9 cellular contexts compared by ENCODE assay signal in the genomic region with DNA sequence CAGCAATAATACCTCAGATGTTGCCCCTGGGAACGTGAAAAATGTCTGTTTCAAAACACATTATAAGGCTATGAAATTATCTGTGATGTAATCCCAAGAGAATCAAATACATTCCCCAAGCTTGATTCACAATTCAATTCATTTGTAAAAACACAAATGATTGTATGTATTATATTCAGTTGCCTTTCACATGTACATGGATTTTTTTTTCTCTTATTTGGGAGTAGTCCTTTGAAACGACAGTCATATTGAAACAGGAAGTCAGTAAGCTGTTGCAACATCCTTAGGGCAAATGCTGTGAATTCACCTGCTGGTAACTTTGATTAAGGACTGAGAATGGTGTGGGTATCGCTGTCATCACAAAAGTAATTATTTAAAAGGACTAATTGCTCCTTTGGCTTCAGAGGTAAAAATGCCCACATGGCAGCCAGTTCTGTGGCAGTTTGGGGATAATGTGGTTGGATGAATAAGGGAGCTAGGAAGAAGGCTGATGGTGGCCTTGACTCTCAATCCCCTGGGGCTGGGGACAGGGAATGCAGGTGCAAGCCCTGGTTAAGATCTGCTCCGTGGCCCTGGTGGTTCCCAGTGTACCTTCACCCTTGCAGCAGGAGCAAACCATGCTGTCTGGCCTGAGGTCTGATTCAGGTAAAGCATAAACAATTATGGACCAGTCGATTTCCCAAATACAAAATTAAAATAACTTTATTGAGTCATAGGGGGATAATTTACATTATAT. TPM values are rescaled to one million over a fixed set of nuclear protein-coding genes. Genes with fewer than 3 reads are reported as not detected.
DNase-seq lines count a peak whose midpoint lies in the region; ATAC-seq and TF ChIP-seq lines count a peak whose summit lies in the region.
"Had no signal": no experiment of that assay in that cellular context is flagged by ENCODE, and none has a peak within 500 bp of the region (broad histone marks: within the 10 kb centered on the region; RNA-seq: fewer than 3 reads in every experiment).

No MANE protein-coding gene starts in this region.

- H3K4me3 ChIP-seq in urinary bladder (ENCODE audit: low read depth, low read length): no peak overlapping the region
- H3K4me3 ChIP-seq in CD8-positive, alpha-beta memory T cell (ENCODE audit: low read length): no peak overlapping the region

- no peak for TF ChIP-seq CTCF in GM13977 (IDR thresholded peaks at IDR 0.05; ENCODE audit: extremely low read depth, insufficient read depth, missing control alignments)

- in situ Hi-C loops in GM13977 (cut with MboI; ENCODE audit: low pct_unique_long_range_greater_than_20kb, low sequenced_read_pairs, unreplicated experiment): no loop called here

- no peaks in the 10 kb centered on the region for H3K9me3 Mint-ChIP-seq in CD8-positive, alpha-beta memory T cell

- no peaks in the 10 kb centered on the region for H3K36me3 ChIP-seq in urinary bladder (ENCODE audit: insufficient read depth)
- no peaks in the 10 kb centered on the region for H3K36me3 ChIP-seq in CD8-positive, alpha-beta memory T cell (ENCODE audit: insufficient read depth, low read length)

- DNase-seq in NCI-H2196 (lab: John Stamatoyannopoulos, UW; ENCODE audit: unreplicated experiment): peak; percentile 15
- DNase-seq in NCI-H2196 treated with DMSO at 0.1 percent for 48 hours (lab: John Stamatoyannopoulos, UW; ENCODE audit: unreplicated experiment): no peak
- DNase-seq in NCI-H2081 (lab: John Stamatoyannopoulos, UW): peak; percentile 19 to 80
- DNase-seq in epithelial cell of prostate (ENCODE audit: low read depth, low spot score): no peak
- no peak for DNase-seq in GM13977 (ENCODE audit: low spot score)
- DNase-seq in CD8-positive, alpha-beta memory T cell: no peak

- H3K4me1 Mint-ChIP-seq in CD8-positive, alpha-beta memory T cell: peaks cover 9 to 20% (median 20%) of the 10 kb centered on the region in 3 donors

- no peaks in the 10 kb centered on the region for H3K9me3 ChIP-seq in CD8-positive, alpha-beta memory T cell (ENCODE audit: low read length)

- H3K4me3 Mint-ChIP-seq in CD8-positive, alpha-beta memory T cell: peak overlapping the region in 3 of 7 donors; percentile 15 to 61 (median 41)

- POLR2A ChIA-PET in CD8-positive, alpha-beta memory T cell (lab: Charles Lee): interaction anchor here (0.8 kb wide), 1 partner anchor 16 kb away, joined by 3 read pairs; no protein-coding TSS in a partner anchor

- H3K27ac Mint-ChIP-seq in CD8-positive, alpha-beta memory T cell: peak overlapping the region in 2 of 8 donors; percentile 39 to 61

- ATAC-seq in HG02763 (IDR thresholded peaks at IDR 0.05; ENCODE audit: unreplicated experiment): peak; percentile 70

- CTCF ChIA-PET in CD8-positive, alpha-beta memory T cell (lab: Charles Lee): interaction anchor here (1.4 kb wide), 1 partner anchor 10 kb away, joined by 6 read pairs; no protein-coding TSS in a partner anchor

- whole genome bisulfite sequencing in urinary bladder: 54% methylated on average over 5 of the region's 5 CpGs

- no peaks in the 10 kb centered on the region for H3K4me1 ChIP-seq in urinary bladder (ENCODE audit: insufficient read depth)
- peaks cover 16% of the 10 kb centered on the region for H3K4me1 ChIP-seq in CD8-positive, alpha-beta memory T cell (ENCODE audit: insufficient read depth, low read length)

- peaks cover 0 to 2% of the 10 kb centered on the region in 2 donors for H3K27me3 Mint-ChIP-seq in CD8-positive, alpha-beta memory T cell

- no peaks in the 10 kb centered on the region for H3K27me3 ChIP-seq in CD8-positive, alpha-beta memory T cell (ENCODE audit: insufficient read depth, low read length, poor library complexity, severe bottlenecking)

- peak overlapping the region; percentile 99 for H3K27ac ChIP-seq in epithelial cell of prostate
- peak overlapping the region; percentile 16 for H3K27ac ChIP-seq in urinary bladder (ENCODE audit: low read depth)
- H3K27ac ChIP-seq in CD8-positive, alpha-beta memory T cell (ENCODE audit: low read depth, low read length): no peak overlapping the region

- H3K36me3 Mint-ChIP-seq in CD8-positive, alpha-beta memory T cell: peaks cover 0 to 3% (median 0%) of the 10 kb centered on the region in 3 donors

RNA-seq across cellular contexts. Expression of a gene that starts 13.3 kb away (rescaled TPM):
- total RNA-seq in urinary bladder: 79.8 TPM
- 10.5 TPM for polyA plus RNA-seq in urinary bladder
- total RNA-seq in CD8-positive, alpha-beta memory T cell: under 1 TPM; 0.20 to 0.58 TPM
- not detected for polyA plus RNA-seq in CD8-positive, alpha-beta memory T cell
- polyA plus RNA-seq: BJ had no signal

Comparison
In these comparisons a context has a peak if more than half of its experiments do, and no peak if none do; other contexts are left out.
1. DNase-seq: peak in NCI-H2196 (single experiment) and NCI-H2081 (2 of 2); none in NCI-H2196 treated with DMSO at 0.1 percent for 48 hours (single experiment), epithelial cell of prostate (single experiment), GM13977 (single experiment) and CD8-positive, alpha-beta memory T cell (0 of 5).
2. RNA of a gene that starts 13.3 kb away (total RNA-seq): 79.8 TPM in urinary bladder (single experiment); 0.20 to 0.58 TPM in CD8-positive, alpha-beta memory T cell; every median in the first group is over 10 times any median in the second.